ENCODE assay signal across 14 cellular contexts in genomic region chr2:28613181-28613580, GRCh38.
A peak's percentile ranks its signal among the peaks of the same experiment; 100 is the strongest.
DNase-seq lines count a peak whose midpoint lies in the region; ATAC-seq, FAIRE-seq and TF ChIP-seq lines count a peak whose summit lies in the region.
"Had no signal": no experiment of that assay in that cellular context is flagged by ENCODE, and none has a peak within 500 bp of the region (broad histone marks: within the 10 kb centered on the region; RNA-seq: fewer than 3 reads in every experiment).

No MANE protein-coding gene starts in this region.

- peak; percentile 39 for DNase-seq in activated naive CD4-positive, alpha-beta T cell treated with anti-CD3 and anti-CD28 coated beads for 36 hours
- no peak for DNase-seq in activated naive CD4-positive, alpha-beta T cell treated with anti-CD3 and anti-CD28 coated beads, Interleukin-2, amount 50 U/mL, for 72 hours (ENCODE audit: low spot score in 2 of 2)
- DNase-seq in activated CD4-positive, alpha-beta T cell treated with anti-CD3 and anti-CD28 coated beads, Interleukin-2, amount 50 U/mL, for 1 hour = peak; percentile 36
- DNase-seq in smooth muscle cell (lab: John Stamatoyannopoulos, UW; ENCODE audit: unreplicated experiment) (no peak), GM12892 (ENCODE audit: insufficient read length) (no peak), SW 1271 (lab: John Stamatoyannopoulos, UW) (no peak)
- DNase-seq: activated naive CD8-positive, alpha-beta T cell treated with anti-CD3 and anti-CD28 coated beads, Interleukin-2, amount 10 ng/mL, durations not matched to agents 7 days and 5 days; NCI-H1105 treated with DMSO at 0.1 percent for 48 hours; NCI-H69; stomach had no signal

- peak overlapping the region; percentile 85 for H3K9ac ChIP-seq in smooth muscle cell (ENCODE audit: low read depth)

- H3K4me3 Mint-ChIP-seq in activated naive CD4-positive, alpha-beta T cell treated with anti-CD3 and anti-CD28 coated beads for 36 hours = no peak overlapping the region
- H3K4me3 Mint-ChIP-seq: CD8-positive, alpha-beta T cell had no signal

- no peaks in the 10 kb centered on the region for H3K36me3 Mint-ChIP-seq in activated naive CD4-positive, alpha-beta T cell treated with anti-CD3 and anti-CD28 coated beads for 36 hours (ENCODE audit: low read depth)
- H3K36me3 Mint-ChIP-seq in activated naive CD4-positive, alpha-beta T cell treated with anti-CD3 and anti-CD28 coated beads, Interleukin-2, amount 50 U/mL, for 72 hours = no peaks in the 10 kb centered on the region
- H3K36me3 Mint-ChIP-seq: CD8-positive, alpha-beta T cell had no signal

- no peak for ATAC-seq in activated naive CD4-positive, alpha-beta T cell treated with anti-CD3 and anti-CD28 coated beads, Interleukin-2, amount 50 U/mL, for 72 hours
- ATAC-seq in gastroesophageal sphincter (no peak), GM21786 (IDR thresholded peaks at IDR 0.05; ENCODE audit: unreplicated experiment) (no peak)
- ATAC-seq: Panc1 had no signal

- CTCF ChIA-PET in activated naive CD4-positive, alpha-beta T cell treated with anti-CD3 and anti-CD28 coated beads for 36 hours (lab: Charles Lee) = interaction anchor here (0.7 to 4.2 kb wide), 7 partner anchors 10 to 149 kb away, joined by 3 to 24 read pairs (median 4); no protein-coding TSS in a partner anchor

- H3K9me3 Mint-ChIP-seq in activated naive CD4-positive, alpha-beta T cell treated with anti-CD3 and anti-CD28 coated beads for 36 hours = no peaks in the 10 kb centered on the region
- H3K9me3 Mint-ChIP-seq in activated naive CD4-positive, alpha-beta T cell treated with anti-CD3 and anti-CD28 coated beads, Interleukin-2, amount 50 U/mL, for 72 hours = peaks cover 0 to 4% of the 10 kb centered on the region in 2 donors
- H3K9me3 Mint-ChIP-seq: activated naive CD8-positive, alpha-beta T cell treated with anti-CD3 and anti-CD28 coated beads, Interleukin-2, amount 10 ng/mL, durations not matched to agents 7 days and 5 days; CD8-positive, alpha-beta T cell had no signal

- H3K4me1 Mint-ChIP-seq in activated naive CD4-positive, alpha-beta T cell treated with anti-CD3 and anti-CD28 coated beads for 36 hours (ENCODE audit: low read depth) = peaks cover 35% of the 10 kb centered on the region

- peak overlapping the region; percentile 18 to 92 (median 86) for H3K27ac ChIP-seq in gastroesophageal sphincter
- peak overlapping the region; percentile 96 for H3K27ac ChIP-seq in smooth muscle cell (ENCODE audit: low read depth)

- intact Hi-C loops in activated naive CD4-positive, alpha-beta T cell treated with anti-CD3 and anti-CD28 coated beads for 36 hours (cut with micrococcal nuclease) = loop anchor here (1.0 kb wide), 2 partner anchors 8 to 138 kb away; partner anchors contain the start of gene PPP1CB

- H3K27me3 Mint-ChIP-seq in activated naive CD4-positive, alpha-beta T cell treated with anti-CD3 and anti-CD28 coated beads for 36 hours (ENCODE audit: low read depth) = no peaks in the 10 kb centered on the region
- H3K27me3 Mint-ChIP-seq: activated naive CD8-positive, alpha-beta T cell treated with anti-CD3 and anti-CD28 coated beads, Interleukin-2, amount 10 ng/mL, durations not matched to agents 7 days and 5 days had no signal

- TF ChIP-seq POLR2A in gastroesophageal sphincter (IDR thresholded peaks at IDR 0.05) (no peak), GM12892 (IDR thresholded peaks at IDR 0.05; ENCODE audit: low read depth, low read length) (no peak)

- H3K9me3 ChIP-seq in gastroesophageal sphincter (no peaks in the 10 kb centered on the region), smooth muscle cell (replicated peaks; ENCODE audit: low read depth) (no peaks in the 10 kb centered on the region)
- H3K9me3 ChIP-seq: stomach had no signal

- H3K4me1 ChIP-seq in gastroesophageal sphincter (peaks cover 0 to 45% (median 0%) of the 10 kb centered on the region in 3 donors), smooth muscle cell (ENCODE audit: low read depth) (peaks cover 4% of the 10 kb centered on the region)

- no peak overlapping the region for H3K4me2 ChIP-seq in smooth muscle cell

- WGBS in gastroesophageal sphincter (ENCODE audit: low coverage in 1 of 2), 2 donors = 76 to 89% methylated on average over 2 of the region's 2 CpGs
- WGBS in smooth muscle cell (ENCODE audit: low lambda C conversion rate) = 55% methylated on average over 2 of the region's 2 CpGs

- no peak for FAIRE-seq in GM12892 (lab: Jason Lieb, UNC)

- no peaks in the 10 kb centered on the region for H3K79me2 ChIP-seq in smooth muscle cell (ENCODE audit: low read depth)

- H3K27me3 ChIP-seq in gastroesophageal sphincter (no peaks in the 10 kb centered on the region), smooth muscle cell (ENCODE audit: low read depth) (no peaks in the 10 kb centered on the region)
- H3K27me3 ChIP-seq: stomach had no signal

- H3K36me3 ChIP-seq in gastroesophageal sphincter = no peaks in the 10 kb centered on the region
- no peaks in the 10 kb centered on the region for H3K36me3 ChIP-seq in smooth muscle cell (ENCODE audit: low read depth)
- H3K36me3 ChIP-seq: stomach had no signal

- no peak overlapping the region for H3K27ac Mint-ChIP-seq in activated naive CD4-positive, alpha-beta T cell treated with anti-CD3 and anti-CD28 coated beads for 36 hours
- no peak overlapping the region for H3K27ac Mint-ChIP-seq in activated naive CD4-positive, alpha-beta T cell treated with anti-CD3 and anti-CD28 coated beads, Interleukin-2, amount 50 U/mL, for 72 hours
- H3K27ac Mint-ChIP-seq: activated naive CD8-positive, alpha-beta T cell treated with anti-CD3 and anti-CD28 coated beads, Interleukin-2, amount 10 ng/mL, durations not matched to agents 7 days and 5 days; CD8-positive, alpha-beta T cell had no signal

- peaks cover 17% of the 10 kb centered on the region for H3F3A ChIP-seq in smooth muscle cell (ENCODE audit: low read depth)

- H4K20me1 ChIP-seq in smooth muscle cell (ENCODE audit: low read depth) = no peaks in the 10 kb centered on the region

- TF ChIP-seq CTCF in gastroesophageal sphincter (IDR thresholded peaks at IDR 0.05) (no peak), smooth muscle cell (IDR thresholded peaks at IDR 0.05; ENCODE audit: borderline replicate concordance, insufficient read depth, poor library complexity, severe bottlenecking) (no peak)

- TF ChIP-seq EP300 in gastroesophageal sphincter (IDR thresholded peaks at IDR 0.05) = no peak

- no peak overlapping the region for H2AFZ ChIP-seq in smooth muscle cell (ENCODE audit: low read depth)

- H3K4me3 ChIP-seq in gastroesophageal sphincter (no peak overlapping the region), smooth muscle cell (no peak overlapping the region)
- H3K4me3 ChIP-seq: stomach had no signal

Comparison
In these comparisons a context has a peak if more than half of its experiments do, and no peak if none do; other contexts are left out.
1. DNase-seq: peak in activated naive CD4-positive, alpha-beta T cell treated with anti-CD3 and anti-CD28 coated beads for 36 hours (single experiment) and activated CD4-positive, alpha-beta T cell treated with anti-CD3 and anti-CD28 coated beads, Interleukin-2, amount 50 U/mL, for 1 hour (single experiment); none in activated naive CD4-positive, alpha-beta T cell treated with anti-CD3 and anti-CD28 coated beads, Interleukin-2, amount 50 U/mL, for 72 hours (0 of 2), smooth muscle cell (single experiment), GM12892 (single experiment) and SW 1271 (0 of 2).